ENCODE assay signal across 25 cellular contexts in genomic region chr7:151461942-151462230, GRCh38. TPM values are rescaled to one million over a fixed set of nuclear protein-coding genes. Genes with fewer than 3 reads are reported as not detected.
DNase-seq lines count a peak whose midpoint lies in the region; ATAC-seq and TF ChIP-seq lines count a peak whose summit lies in the region.
"Had no signal": no experiment of that assay in that cellular context is flagged by ENCODE, and none has a peak within 500 bp of the region (broad histone marks: within the 10 kb centered on the region; RNA-seq: fewer than 3 reads in every experiment).

No MANE protein-coding gene starts in this region.

- H3K4me3 ChIP-seq in OCI-LY7 (ENCODE audit: low read depth, low read length, poor library complexity, severe bottlenecking) (no peak overlapping the region), esophagus squamous epithelium (no peak overlapping the region), HAP-1 (no peak overlapping the region)
- H3K4me3 ChIP-seq: SK-N-MC, smooth muscle cell, vagina had no signal

- no peaks in the 10 kb centered on the region for H3K9me2 ChIP-seq in OCI-LY7 (ENCODE audit: insufficient read depth, low read length)

- POLR2A ChIA-PET in activated CD8-positive, alpha-beta T cell treated with anti-CD3 and anti-CD28 coated beads for 36 hours (lab: Charles Lee), result interaction anchor here (1.6 kb wide), 1 partner anchor 13 kb away, joined by 5 read pairs; no protein-coding TSS in a partner anchor
- POLR2A ChIA-PET in activated CD8-positive, alpha-beta T cell treated with anti-CD3 and anti-CD28 coated beads, Interleukin-2, amount 10 ng/mL, durations not matched to agents 7 days and 5 days (lab: Charles Lee), result interaction anchor here (0.7 kb wide), 1 partner anchor 38 kb away, joined by 3 read pairs; no protein-coding TSS in a partner anchor
- POLR2A ChIA-PET in OCI-LY7 (lab: Charles Lee), result interaction anchor here (0.5 kb wide), 1 partner anchor 11 kb away, joined by 3 read pairs; no protein-coding TSS in a partner anchor

- H3K4me1 ChIP-seq in OCI-LY7 (ENCODE audit: insufficient read depth, low read length, poor library complexity, severe bottlenecking) (no peaks in the 10 kb centered on the region), esophagus squamous epithelium (peaks cover 9 to 21% (median 20%) of the 10 kb centered on the region in 3 donors), HAP-1 (peaks cover 19% of the 10 kb centered on the region)

- CTCF ChIA-PET in activated CD8-positive, alpha-beta T cell treated with anti-CD3 and anti-CD28 coated beads for 36 hours (lab: Charles Lee), result interaction anchor here (0.7 to 3.6 kb wide), 3 partner anchors 13 to 146 kb away, joined by 3 to 32 read pairs (median 5); no protein-coding TSS in a partner anchor
- CTCF ChIA-PET in activated CD8-positive, alpha-beta T cell treated with anti-CD3 and anti-CD28 coated beads, Interleukin-2, amount 10 ng/mL, durations not matched to agents 7 days and 5 days (lab: Charles Lee), result interaction anchor here (0.9 to 5.3 kb wide), 2 partner anchors 13 to 15 kb away, joined by 3 to 31 read pairs; no protein-coding TSS in a partner anchor
- CTCF ChIA-PET in OCI-LY7 (lab: Charles Lee; ENCODE audit: unreplicated experiment), result no interaction called here

- TF ChIP-seq CTCF in activated CD8-positive, alpha-beta T cell treated with anti-CD3 and anti-CD28 coated beads for 36 hours (IDR thresholded peaks at IDR 0.05), result no peak
- TF ChIP-seq CTCF in OCI-LY7 (conservative IDR thresholded peaks at IDR 0.05; ENCODE audit: low read length) (peak; percentile 25; the same call in 1 of the 2 replicates), esophagus squamous epithelium (IDR thresholded peaks at IDR 0.05) (no peak), type B pancreatic cell (conservative IDR thresholded peaks at IDR 0.05) (no peak)

- peaks cover 7% of the 10 kb centered on the region for H3K4me1 Mint-ChIP-seq in activated CD8-positive, alpha-beta T cell treated with anti-CD3 and anti-CD28 coated beads for 36 hours (ENCODE audit: low read depth)
- H3K4me1 Mint-ChIP-seq in activated CD8-positive, alpha-beta T cell treated with anti-CD3 and anti-CD28 coated beads, Interleukin-2, amount 10 ng/mL, durations not matched to agents 7 days and 5 days (ENCODE audit: low read depth), result peaks cover 6% of the 10 kb centered on the region
- peaks cover 22% of the 10 kb centered on the region for H3K4me1 Mint-ChIP-seq in type B pancreatic cell (ENCODE audit: unreplicated experiment)

- TF ChIP-seq POLR2A in esophagus squamous epithelium (IDR thresholded peaks at IDR 0.05), result no peak

- H3K36me3 ChIP-seq in OCI-LY7 (ENCODE audit: insufficient read depth, low read length) (peaks cover 40% of the 10 kb centered on the region), esophagus squamous epithelium (peaks cover 0 to 29% (median 12%) of the 10 kb centered on the region in 3 donors), HAP-1 (replicated peaks) (peaks cover 20% of the 10 kb centered on the region)
- H3K36me3 ChIP-seq: breast epithelium had no signal

- H3K9me3 ChIP-seq in OCI-LY7 (ENCODE audit: low read length) (peaks cover 17% of the 10 kb centered on the region), esophagus squamous epithelium (peaks cover 0 to 10% (median 0%) of the 10 kb centered on the region in 3 donors), HAP-1 (peaks cover 12% of the 10 kb centered on the region)

- peak; percentile 20 for ATAC-seq in activated CD8-positive, alpha-beta T cell treated with anti-CD3 and anti-CD28 coated beads for 36 hours
- no peak for ATAC-seq in activated CD8-positive, alpha-beta T cell treated with anti-CD3 and anti-CD28 coated beads, Interleukin-2, amount 10 ng/mL, durations not matched to agents 7 days and 5 days
- ATAC-seq: activated CD4-positive, CD25-positive, alpha-beta regulatory T cell treated with anti-CD3 and anti-CD28 coated beads, Interleukin-2, amount 50 U/mL, for 24 hours; left cardiac atrium had no signal

- peaks cover 21% of the 10 kb centered on the region for H3K9me3 Mint-ChIP-seq in activated CD8-positive, alpha-beta T cell treated with anti-CD3 and anti-CD28 coated beads for 36 hours
- peaks cover 20% of the 10 kb centered on the region for H3K9me3 Mint-ChIP-seq in activated CD8-positive, alpha-beta T cell treated with anti-CD3 and anti-CD28 coated beads, Interleukin-2, amount 10 ng/mL, durations not matched to agents 7 days and 5 days (ENCODE audit: insufficient read depth)
- H3K9me3 Mint-ChIP-seq in type B pancreatic cell, result peaks cover 14% of the 10 kb centered on the region

- peaks cover 11% of the 10 kb centered on the region for H3K27me3 Mint-ChIP-seq in activated CD8-positive, alpha-beta T cell treated with anti-CD3 and anti-CD28 coated beads for 36 hours
- peaks cover 12% of the 10 kb centered on the region for H3K27me3 Mint-ChIP-seq in activated CD8-positive, alpha-beta T cell treated with anti-CD3 and anti-CD28 coated beads, Interleukin-2, amount 10 ng/mL, durations not matched to agents 7 days and 5 days (ENCODE audit: low read depth)
- H3K27me3 Mint-ChIP-seq in type B pancreatic cell, result no peaks in the 10 kb centered on the region

- H2AFZ ChIP-seq in OCI-LY7 (ENCODE audit: low read length), result no peak overlapping the region

- H4K20me1 ChIP-seq in OCI-LY7 (ENCODE audit: insufficient read depth, low read length), result no peaks in the 10 kb centered on the region

- no peaks in the 10 kb centered on the region for H3K79me2 ChIP-seq in OCI-LY7 (ENCODE audit: insufficient read depth, low read depth, low read length)

- WGBS in esophagus squamous epithelium, 2 donors, result 70 to 77% methylated on average over 4 of the region's 4 CpGs

- no peak overlapping the region for H3K27ac ChIP-seq in OCI-LY7 (ENCODE audit: low read depth, low read length, poor library complexity, severe bottlenecking)
- H3K27ac ChIP-seq in esophagus squamous epithelium, result peak overlapping the region in 3 of 4 donors; percentile 76 to 93 (median 87)
- H3K27ac ChIP-seq: SK-N-MC had no signal

- intact Hi-C loops in activated CD8-positive, alpha-beta T cell treated with anti-CD3 and anti-CD28 coated beads for 36 hours (cut with micrococcal nuclease), result no loop called here
- intact Hi-C loops in OCI-LY7 (cut with micrococcal nuclease; ENCODE audit: unreplicated experiment), result no loop called here
- intact Hi-C loops in esophagus squamous epithelium (cut with DNase I), result no loop called here

- H3K36me3 Mint-ChIP-seq in activated CD8-positive, alpha-beta T cell treated with anti-CD3 and anti-CD28 coated beads for 36 hours (ENCODE audit: low read depth), result peaks cover 33% of the 10 kb centered on the region
- peaks cover 44% of the 10 kb centered on the region for H3K36me3 Mint-ChIP-seq in activated CD8-positive, alpha-beta T cell treated with anti-CD3 and anti-CD28 coated beads, Interleukin-2, amount 10 ng/mL, durations not matched to agents 7 days and 5 days (ENCODE audit: low read depth)
- H3K36me3 Mint-ChIP-seq in type B pancreatic cell, result peaks cover 36% of the 10 kb centered on the region

- no peak overlapping the region for H3K4me2 ChIP-seq in OCI-LY7 (ENCODE audit: low read length)
- H3K4me2 ChIP-seq: smooth muscle cell had no signal

- no peaks in the 10 kb centered on the region for H3K27me3 ChIP-seq in esophagus squamous epithelium
- no peaks in the 10 kb centered on the region for H3K27me3 ChIP-seq in HAP-1 (ENCODE audit: low read depth)
- H3K27me3 ChIP-seq: breast epithelium, vagina had no signal

- H3K4me3 Mint-ChIP-seq in activated CD8-positive, alpha-beta T cell treated with anti-CD3 and anti-CD28 coated beads for 36 hours, result no peak overlapping the region
- no peak overlapping the region for H3K4me3 Mint-ChIP-seq in activated CD8-positive, alpha-beta T cell treated with anti-CD3 and anti-CD28 coated beads, Interleukin-2, amount 10 ng/mL, durations not matched to agents 7 days and 5 days
- H3K4me3 Mint-ChIP-seq in type B pancreatic cell, result no peak overlapping the region
- H3K4me3 Mint-ChIP-seq: mesothelial cell of epicardium, nephron had no signal

- H3K27ac Mint-ChIP-seq in activated CD8-positive, alpha-beta T cell treated with anti-CD3 and anti-CD28 coated beads for 36 hours, result no peak overlapping the region
- H3K27ac Mint-ChIP-seq in activated CD8-positive, alpha-beta T cell treated with anti-CD3 and anti-CD28 coated beads, Interleukin-2, amount 10 ng/mL, durations not matched to agents 7 days and 5 days, result no peak overlapping the region
- H3K27ac Mint-ChIP-seq in type B pancreatic cell, result peak overlapping the region; percentile 87

- BruUV-seq in OCI-LY7 (replicated peaks; lab: Mats Ljungman, UMichigan), result no TSS peak

- in situ Hi-C loops in HAP-1 (cut with MboI; ENCODE audit: low sequenced_read_pairs), result no loop called here

- DNase-seq in activated CD8-positive, alpha-beta T cell treated with anti-CD3 and anti-CD28 coated beads for 36 hours, result no peak
- DNase-seq in activated CD8-positive, alpha-beta T cell treated with anti-CD3 and anti-CD28 coated beads, Interleukin-2, amount 10 ng/mL, durations not matched to agents 7 days and 5 days, result no peak
- no peak for DNase-seq in OCI-LY7 (ENCODE audit: low spot score)
- DNase-seq in esophagus squamous epithelium (lab: John Stamatoyannopoulos, UW), result no peak
- DNase-seq in type B pancreatic cell (ENCODE audit: extremely low spot score, unreplicated experiment), result no peak
- no peak for DNase-seq in activated gamma-delta T cell (lab: John Stamatoyannopoulos, UW)
- no peak for DNase-seq in HAP-1 (ENCODE audit: low spot score in 2 of 2)
- no peak for DNase-seq in cerebellum (ENCODE audit: low spot score)
- DNase-seq: ACHN; C1 segment of cervical spinal cord; KG1; left cardiac atrium; NCI-H1048; NCI-H82; stimulated activated CD4-positive, alpha-beta T cell treated with anti-CD3 and anti-CD28 coated beads, Interleukin-4, amount 100 ng/mL, for 1 hour; T-helper 9 cell had no signal

RNA-seq across cellular contexts. Expression of gene CRYGN, which starts 21.9 kb away (rescaled TPM):
- total RNA-seq in activated CD8-positive, alpha-beta T cell treated with anti-CD3 and anti-CD28 coated beads for 36 hours, result under 1 TPM; 0.16 to 0.90 TPM
- total RNA-seq in activated CD8-positive, alpha-beta T cell treated with anti-CD3 and anti-CD28 coated beads, Interleukin-2, amount 10 ng/mL, durations not matched to agents 7 days and 5 days, result under 1 TPM; 0.34 to 0.50 TPM
- total RNA-seq in OCI-LY7 (2014; rRNA removed; shearing (Covaris generic)), result 0.09 and 0.26 TPM in 2 replicates
- total RNA-seq in OCI-LY7 (2022) (not detected in 2 replicates), esophagus squamous epithelium (under 1 TPM in 1 of 4 donors, not detected in 3; 0.19 TPM), type B pancreatic cell (ENCODE audit: low replicate concordance) (0.67 and 1.3 TPM in 2 replicates), cerebellum (not detected)
- total RNA-seq: activated CD8-positive, alpha-beta memory T cell treated with anti-CD3 and anti-CD28 coated beads for 36 hours; RPMI7951; smooth muscle cell; vagina had no signal

RNA-seq across cellular contexts. Expression of gene WDR86, which starts 52.0 kb away (rescaled TPM):
- total RNA-seq in activated CD8-positive, alpha-beta T cell treated with anti-CD3 and anti-CD28 coated beads for 36 hours, result under 1 TPM; 0.25 TPM
- total RNA-seq in activated CD8-positive, alpha-beta T cell treated with anti-CD3 and anti-CD28 coated beads, Interleukin-2, amount 10 ng/mL, durations not matched to agents 7 days and 5 days, result under 1 TPM; 0.26 to 0.32 TPM
- total RNA-seq in OCI-LY7 (2014; rRNA removed; shearing (Covaris generic)), result 0.13 and 0.44 TPM in 2 replicates
- total RNA-seq in OCI-LY7 (2022) (0.51 and 0.65 TPM in 2 replicates), esophagus squamous epithelium (1 to 10 TPM in 2 of 4 donors, under 1 TPM in 2; 0.53 to 4.6 (median 1.5) TPM), type B pancreatic cell (ENCODE audit: low replicate concordance) (13.0 and 83.0 TPM in 2 replicates), cerebellum (33.8 TPM)
- total RNA-seq: activated CD8-positive, alpha-beta memory T cell treated with anti-CD3 and anti-CD28 coated beads for 36 hours; RPMI7951 had no signal

RNA-seq across cellular contexts. Expression of gene RHEB, which starts 57.8 kb away (rescaled TPM):
- 10 to 100 TPM; 42.0 to 42.6 TPM for total RNA-seq in activated CD8-positive, alpha-beta T cell treated with anti-CD3 and anti-CD28 coated beads for 36 hours
- total RNA-seq in activated CD8-positive, alpha-beta T cell treated with anti-CD3 and anti-CD28 coated beads, Interleukin-2, amount 10 ng/mL, durations not matched to agents 7 days and 5 days, result 10 to 100 TPM; 81.1 to 90.3 TPM
- 57.6 and 88.0 TPM in 2 replicates for total RNA-seq in OCI-LY7 (2014; rRNA removed; shearing (Covaris generic))
- total RNA-seq in OCI-LY7 (2022) (93.2 and 98.8 TPM in 2 replicates), esophagus squamous epithelium (10 to 100 TPM; 37.1 to 82.6 (median 54.4) TPM), type B pancreatic cell (ENCODE audit: low replicate concordance) (79.2 and 81.0 TPM in 2 replicates), cerebellum (59.5 TPM)
